10 cellular contexts compared by ENCODE assay signal in genomic region chr3:159872374-159873109, GRCh38. TPM values are rescaled to one million over a fixed set of nuclear protein-coding genes. Genes with fewer than 3 reads are reported as not detected.
DNase-seq lines count a peak whose midpoint lies in the region; ATAC-seq, FAIRE-seq and TF ChIP-seq lines count a peak whose summit lies in the region.
"Had no signal": no experiment of that assay in that cellular context is flagged by ENCODE, and none has a peak within 500 bp of the region (broad histone marks: within the 10 kb centered on the region; RNA-seq: fewer than 3 reads in every experiment).

No MANE protein-coding gene starts in this region.

- H3K9me3 ChIP-seq in endothelial cell of umbilical vein (replicated peaks; ENCODE audit: control insufficient read depth, insufficient read depth, low read length) (no peaks in the 10 kb centered on the region), adrenal gland (replicated peaks in 1 of 3) (no peaks in the 10 kb centered on the region)

- no peaks in the 10 kb centered on the region for H3K36me3 ChIP-seq in GM06990 (ENCODE audit: control insufficient read depth, insufficient read depth, low read length)
- H3K36me3 ChIP-seq in endothelial cell of umbilical vein (ENCODE audit: control insufficient read depth in 2 of 2, extremely low read depth in 1 of 2, insufficient read depth in 2 of 2, low read length in 2 of 2) = peaks cover 0 to 2% of the 10 kb centered on the region in 2 experiments
- H3K36me3 ChIP-seq in adrenal gland (replicated peaks in 1 of 2) = no peaks in the 10 kb centered on the region

- POLR2A ChIA-PET in endothelial cell of umbilical vein (lab: Charles Lee) = interaction anchor here (1.0 to 2.7 kb wide), 4 partner anchors 9 to 19 kb away, joined by 3 to 18 read pairs (median 6); no protein-coding TSS in a partner anchor

- H3K4me2 ChIP-seq in endothelial cell of umbilical vein (ENCODE audit: insufficient read depth, low read length) = peak overlapping the region; percentile 90

- intact Hi-C loops in endothelial cell of umbilical vein (cut with micrococcal nuclease) = loop anchor here (1.0 to 10.0 kb wide), 2 partner anchors 16 to 692 kb away; partner anchors contain the start of gene KPNA4
- intact Hi-C loops in adrenal gland (cut with DNase I) = no loop called here

- H3K27ac ChIP-seq in endothelial cell of umbilical vein (ENCODE audit: insufficient read depth, low read depth, low read length) (peak overlapping the region; percentile 92), adrenal gland (no peak overlapping the region)
- H3K27ac ChIP-seq: ascending aorta had no signal

- no peak for DNase-seq in GM06990 (ENCODE audit: extremely low read depth, insufficient read length)
- DNase-seq in NB4 (ENCODE audit: low read depth) = peak; percentile 5
- peak; percentile 85 for DNase-seq in endothelial cell of umbilical vein (ENCODE audit: low read depth, low spot score)
- no peak for DNase-seq in retinal pigment epithelial cell (ENCODE audit: low read depth)
- no peak for DNase-seq in NCI-H748 treated with DMSO at 0.1 percent for 48 hours (lab: John Stamatoyannopoulos, UW)
- no peak for DNase-seq in retina
- DNase-seq in adrenal gland = no peak
- DNase-seq: NK-92 treated with Interleukin-12 subunit alpha and Interleukin-12 subunit beta, amount 100 ng/mL, for 24 hours had no signal

- TF ChIP-seq POLR2A in NB4 (IDR thresholded peaks at IDR 0.05; ENCODE audit: extremely low read depth, insufficient read length) = no peak
- TF ChIP-seq POLR2A in endothelial cell of umbilical vein (IDR thresholded peaks at IDR 0.05; ENCODE audit: low read depth, low read length) = no peak
- TF ChIP-seq POLR2A in adrenal gland (IDR thresholded peaks at IDR 0.05) = no peak

- WGBS in adrenal gland, 4 donors = 46 to 52% (median 50%) methylated on average over 3 of the region's 3 CpGs

- no peaks in the 10 kb centered on the region for H4K20me1 ChIP-seq in endothelial cell of umbilical vein (replicated peaks; ENCODE audit: control insufficient read depth, extremely low read depth, insufficient read depth, low read length)

- H3K9me1 ChIP-seq in endothelial cell of umbilical vein (replicated peaks; ENCODE audit: control insufficient read depth, extremely low read depth, insufficient read depth, low read length) = no peaks in the 10 kb centered on the region

- peak; percentile 8 for TF ChIP-seq CTCF in GM06990 (IDR thresholded peaks at IDR 0.05; ENCODE audit: insufficient read depth, low read length, poor library complexity, severe bottlenecking)
- no peak for TF ChIP-seq CTCF in NB4 (IDR thresholded peaks at IDR 0.05; ENCODE audit: low read depth, low read length)
- peak; percentile 12 to 25 for TF ChIP-seq CTCF in endothelial cell of umbilical vein (IDR thresholded peaks at IDR 0.05; ENCODE audit: extremely low read depth in 1 of 2, insufficient read depth in 1 of 2, low read depth in 1 of 2, low read length in 2 of 2)
- peak; percentile 30 for TF ChIP-seq CTCF in retinal pigment epithelial cell (conservative IDR thresholded peaks at IDR 0.05; ENCODE audit: low read depth, low read length)
- TF ChIP-seq CTCF in adrenal gland (IDR thresholded peaks at IDR 0.05) = no peak

- no peak overlapping the region for H3K4me3 ChIP-seq in GM06990 (replicated peaks; ENCODE audit: low read depth, low read length)
- no peak overlapping the region for H3K4me3 ChIP-seq in NB4 (ENCODE audit: low read depth, low read length)
- no peak overlapping the region for H3K4me3 ChIP-seq in endothelial cell of umbilical vein (replicated peaks in 1 of 3; ENCODE audit: insufficient read depth in 1 of 3, low read depth in 1 of 3, low read length in 3 of 3)
- H3K4me3 ChIP-seq in retinal pigment epithelial cell (ENCODE audit: low read length) = no peak overlapping the region
- H3K4me3 ChIP-seq in adrenal gland = no peak overlapping the region
- H3K4me3 ChIP-seq: ascending aorta had no signal

- FAIRE-seq in endothelial cell of umbilical vein (lab: Jason Lieb, UNC) = peak; percentile 70

- peak overlapping the region; percentile 60 for H3K9ac ChIP-seq in endothelial cell of umbilical vein (replicated peaks; ENCODE audit: extremely low read depth, insufficient read depth, low read length)

- dilution Hi-C loops in endothelial cell of umbilical vein (cut with MboI; ENCODE audit: extremely low pct_ligation_motif_present, low sequenced_read_pairs) = no loop called here

- BruUV-seq in endothelial cell of umbilical vein (replicated peaks; lab: Mats Ljungman, UMichigan) = TSS peak; percentile 72

- H3K79me2 ChIP-seq in endothelial cell of umbilical vein (ENCODE audit: control insufficient read depth, insufficient read depth, low read length) = peaks cover 44% of the 10 kb centered on the region

- H2AFZ ChIP-seq in endothelial cell of umbilical vein (ENCODE audit: low read depth, low read length) = no peak overlapping the region

- no peaks in the 10 kb centered on the region for H3K27me3 ChIP-seq in GM06990 (replicated peaks; ENCODE audit: control insufficient read depth, insufficient read depth, low read length)
- no peaks in the 10 kb centered on the region for H3K27me3 ChIP-seq in endothelial cell of umbilical vein (ENCODE audit: control insufficient read depth in 2 of 2, insufficient read depth in 2 of 2, low read length in 2 of 2)
- no peaks in the 10 kb centered on the region for H3K27me3 ChIP-seq in adrenal gland
- H3K27me3 ChIP-seq: ascending aorta had no signal

- CTCF ChIA-PET in endothelial cell of umbilical vein (lab: Charles Lee) = interaction anchor here (0.8 to 3.6 kb wide), 11 partner anchors 9 to 544 kb away, joined by 3 to 48 read pairs (median 7); no protein-coding TSS in a partner anchor

- no peak for ATAC-seq in GM18520 (IDR thresholded peaks at IDR 0.05; ENCODE audit: unreplicated experiment)

- peaks cover 19% of the 10 kb centered on the region for H3K4me1 ChIP-seq in endothelial cell of umbilical vein (ENCODE audit: control insufficient read depth, extremely low read depth, insufficient read depth, low read length)
- no peaks in the 10 kb centered on the region for H3K4me1 ChIP-seq in adrenal gland (replicated peaks in 1 of 2)

TF ChIP-seq in endothelial cell of umbilical vein, 7 proteins besides CTCF, POLR2A, EP300 and RAD21:
- TF ChIP-seq GATA2 (IDR thresholded peaks at IDR 0.05; ENCODE audit: insufficient read depth, insufficient read length, low read depth, low read length) (no peak), JUN (IDR thresholded peaks at IDR 0.05; ENCODE audit: borderline replicate concordance, insufficient read depth, insufficient read length, low read depth) (peak; percentile 92), FOS (IDR thresholded peaks at IDR 0.05; ENCODE audit: borderline replicate concordance, insufficient read depth, low read length) (peak; percentile 98)

RNA-seq across cellular contexts. Expression of gene SCHIP1, which starts 32.9 kb away (rescaled TPM):
- 23.1 and 34.5 TPM in 2 replicates for total RNA-seq in endothelial cell of umbilical vein
- 9.4 and 16.9 TPM in 2 replicates for polyA plus RNA-seq in endothelial cell of umbilical vein
- polyA plus RNA-seq in endothelial cell of umbilical vein (2011; cell fraction: cytosol; rRNA removed) = 17.9 and 20.5 TPM in 2 replicates
- 44.2 and 53.9 TPM in 2 replicates for polyA plus RNA-seq in endothelial cell of umbilical vein (2011; cell fraction: nucleus; rRNA removed)
- polyA plus RNA-seq in endothelial cell of umbilical vein (2012) = 15.5 and 20.4 TPM in 2 replicates
- 19.9 and 28.8 TPM in 2 replicates for polyA minus RNA-seq in endothelial cell of umbilical vein
- not detected for polyA minus RNA-seq in endothelial cell of umbilical vein (2011; cell fraction: cytosol; rRNA and poly(A)+ RNA removed)
- 48.3 and 71.4 TPM in 2 replicates for polyA minus RNA-seq in endothelial cell of umbilical vein (2011; cell fraction: nucleus; rRNA and poly(A)+ RNA removed)
- total RNA-seq in adrenal gland = 1 to 10 TPM in 3 of 8 donors, under 1 TPM in 4, not detected in 1; 0.09 to 4.7 (median 0.58) TPM
- 1 to 10 TPM in 2 of 3 donors, under 1 TPM in 1; 0.27 to 2.2 (median 2.1) TPM for polyA plus RNA-seq in adrenal gland

Comparison
In these comparisons a context has a peak if more than half of its experiments do, and no peak if none do; other contexts are left out.
1. DNase-seq: peak in NB4 (single experiment) and endothelial cell of umbilical vein (single experiment); none in GM06990 (single experiment), retinal pigment epithelial cell (single experiment), NCI-H748 treated with DMSO at 0.1 percent for 48 hours (single experiment), retina (single experiment) and adrenal gland (0 of 7).
2. CTCF ChIP-seq: peak in GM06990 (single experiment), endothelial cell of umbilical vein (2 of 2) and retinal pigment epithelial cell (single experiment); none in NB4 (single experiment) and adrenal gland (0 of 6).